25 cellular contexts compared by ENCODE assay signal in the genomic region with DNA sequence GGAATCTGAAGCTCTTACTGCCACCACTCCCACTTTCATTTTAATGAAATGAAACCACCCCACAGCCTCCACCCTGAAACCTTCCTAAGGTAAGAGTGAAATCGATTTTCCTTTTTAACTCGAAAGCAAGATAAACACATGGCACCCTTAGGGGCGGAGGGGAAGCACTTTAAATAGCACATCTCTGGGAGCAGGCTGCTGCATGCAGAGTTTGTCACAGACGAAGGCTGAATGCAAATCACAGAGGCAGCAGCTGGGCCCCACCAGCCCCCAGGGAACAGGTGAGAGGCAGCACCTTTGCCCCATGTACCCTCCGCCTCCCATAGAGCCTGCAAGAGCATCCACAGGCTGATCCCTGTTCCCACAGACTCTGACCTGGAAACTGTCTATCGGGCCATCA. TPM values are rescaled to one million over a fixed set of nuclear protein-coding genes. Genes with fewer than 3 reads are reported as not detected.
DNase-seq lines count a peak whose midpoint lies in the region; ATAC-seq and TF ChIP-seq lines count a peak whose summit lies in the region.
"Had no signal": no experiment of that assay in that cellular context is flagged by ENCODE, and none has a peak within 500 bp of the region (broad histone marks: within the 10 kb centered on the region; RNA-seq: fewer than 3 reads in every experiment).

No MANE protein-coding gene starts in this region.

- H3K27me3 ChIP-seq in colonic mucosa, result no peaks in the 10 kb centered on the region
- H3K27me3 ChIP-seq: BE2C had no signal

- intact Hi-C loops in colonic mucosa (cut with DNase I), result no loop called here

- H3K27ac Mint-ChIP-seq in stimulated activated memory B cell treated with anti-CD40 and anti-IgM and Interleukin-4, amounts not matched to agents 10 μg/mL and 1 μg/mL and 100 μg/mL, for 72 hours, result no peak overlapping the region
- H3K27ac Mint-ChIP-seq: activated CD4-positive, alpha-beta memory T cell treated with anti-CD3 and anti-CD28 coated beads for 36 hours; HFFc6; nephron; stimulated activated naive CD8-positive, alpha-beta T cell treated with anti-CD3 and anti-CD28 coated beads, Interleukin-15, Interleukin-2, amounts not matched to agents 100 ng/mL and 50 ng/mL, for 24 hours; T-helper 2 cell treated with Interferon-gamma antibody and Interleukin-4, amounts not matched to agents 5 μg/mL and 100 μg/mL, for 36 hours had no signal

- no peaks in the 10 kb centered on the region for H3K36me3 Mint-ChIP-seq in stimulated activated memory B cell treated with anti-CD40 and anti-IgM and Interleukin-4, amounts not matched to agents 10 μg/mL and 1 μg/mL and 100 μg/mL, for 72 hours
- H3K36me3 Mint-ChIP-seq: activated CD4-positive, alpha-beta memory T cell treated with anti-CD3 and anti-CD28 coated beads for 36 hours had no signal

- no peaks in the 10 kb centered on the region for H3K9me3 ChIP-seq in colonic mucosa
- H3K9me3 ChIP-seq: BE2C, transverse colon had no signal

- H3K4me1 Mint-ChIP-seq in stimulated activated memory B cell treated with anti-CD40 and anti-IgM and Interleukin-4, amounts not matched to agents 10 μg/mL and 1 μg/mL and 100 μg/mL, for 72 hours, result peaks cover 46% of the 10 kb centered on the region
- H3K4me1 Mint-ChIP-seq: nephron had no signal

- H3K9ac ChIP-seq in colonic mucosa (ENCODE audit: low read depth in 2 of 2, low read length in 2 of 2), result no peak overlapping the region

- H3K9me3 Mint-ChIP-seq in stimulated activated memory B cell treated with anti-CD40 and anti-IgM and Interleukin-4, amounts not matched to agents 10 μg/mL and 1 μg/mL and 100 μg/mL, for 72 hours, result no peaks in the 10 kb centered on the region
- H3K9me3 Mint-ChIP-seq: activated CD4-positive, alpha-beta memory T cell treated with anti-CD3 and anti-CD28 coated beads for 36 hours; nephron; stimulated activated naive CD8-positive, alpha-beta T cell treated with anti-CD3 and anti-CD28 coated beads, Interleukin-15, Interleukin-2, amounts not matched to agents 100 ng/mL and 50 ng/mL, for 24 hours; T-helper 2 cell treated with Interferon-gamma antibody and Interleukin-4, amounts not matched to agents 5 μg/mL and 100 μg/mL, for 36 hours had no signal

- no peak overlapping the region for H3K4me3 Mint-ChIP-seq in stimulated activated memory B cell treated with anti-CD40 and anti-IgM and Interleukin-4, amounts not matched to agents 10 μg/mL and 1 μg/mL and 100 μg/mL, for 72 hours
- H3K4me3 Mint-ChIP-seq: activated CD4-positive, alpha-beta memory T cell treated with anti-CD3 and anti-CD28 coated beads for 36 hours; HFFc6; nephron; stimulated activated naive CD8-positive, alpha-beta T cell treated with anti-CD3 and anti-CD28 coated beads, Interleukin-15, Interleukin-2, amounts not matched to agents 100 ng/mL and 50 ng/mL, for 24 hours; T-helper 2 cell treated with Interferon-gamma antibody and Interleukin-4, amounts not matched to agents 5 μg/mL and 100 μg/mL, for 36 hours had no signal

- DNase-seq in NCI-H187 (lab: John Stamatoyannopoulos, UW) (peak; percentile 50 to 71), NCI-H187 treated with DMSO at 0.1 percent for 48 hours (lab: John Stamatoyannopoulos, UW) (no peak), NCI-H1417 treated with DMSO at 0.1 percent for 48 hours (lab: John Stamatoyannopoulos, UW) (peak; percentile 37), NCI-H510A (lab: John Stamatoyannopoulos, UW) (peak; percentile 76), colonic mucosa (no peak), NCI-H1048 (lab: John Stamatoyannopoulos, UW) (no peak)
- DNase-seq: activated CD4-positive, alpha-beta memory T cell treated with anti-CD3 and anti-CD28 coated beads for 36 hours; activated T-cell treated with anti-CD3 and anti-CD28 coated beads for 4 hours; amygdala; BE2C; dorsolateral prefrontal cortex; foreskin melanocyte; GDM1; HFFc6; mesenchymal stem cell; NCI-H524; transverse colon had no signal

- H3K4me3 ChIP-seq in colonic mucosa, result no peak overlapping the region
- H3K4me3 ChIP-seq: dorsolateral prefrontal cortex, transverse colon had no signal

- H3K36me3 ChIP-seq in colonic mucosa, result no peaks in the 10 kb centered on the region
- H3K36me3 ChIP-seq: BE2C, transverse colon had no signal

- peak; percentile 77 for ATAC-seq in stimulated activated memory B cell treated with anti-CD40 and anti-IgM and Interleukin-4, amounts not matched to agents 10 μg/mL and 1 μg/mL and 100 μg/mL, for 72 hours
- no peak for ATAC-seq in GM21825 (IDR thresholded peaks at IDR 0.05; ENCODE audit: unreplicated experiment)

- peaks cover 16% of the 10 kb centered on the region for H3K27me3 Mint-ChIP-seq in stimulated activated memory B cell treated with anti-CD40 and anti-IgM and Interleukin-4, amounts not matched to agents 10 μg/mL and 1 μg/mL and 100 μg/mL, for 72 hours

- no peak for TF ChIP-seq CTCF in colonic mucosa (IDR thresholded peaks at IDR 0.05)

- no peaks in the 10 kb centered on the region for H3K4me1 ChIP-seq in colonic mucosa
- H3K4me1 ChIP-seq: BE2C, transverse colon had no signal

- no peak overlapping the region for H3K27ac ChIP-seq in colonic mucosa
- H3K27ac ChIP-seq: 22Rv1, dorsolateral prefrontal cortex, epithelial cell of prostate, transverse colon had no signal

RNA-seq across cellular contexts. Expression of a gene that starts 60.0 kb away (rescaled TPM):
- total RNA-seq in colonic mucosa, result 1 to 10 TPM in 1 of 2 donors, under 1 TPM in 1; 0.20 to 1.2 TPM
- total RNA-seq: activated CD4-positive, alpha-beta memory T cell treated with anti-CD3 and anti-CD28 coated beads for 36 hours; HFFc6; SK-MEL-5 had no signal

Comparison
In these comparisons a context has a peak if more than half of its experiments do, and no peak if none do; other contexts are left out.
1. DNase-seq: peak in NCI-H187 (2 of 2), NCI-H1417 treated with DMSO at 0.1 percent for 48 hours (single experiment) and NCI-H510A (single experiment); none in NCI-H187 treated with DMSO at 0.1 percent for 48 hours (single experiment), colonic mucosa (single experiment) and NCI-H1048 (single experiment).